ENCODE assay signal across 1 cellular context in the genomic region with DNA sequence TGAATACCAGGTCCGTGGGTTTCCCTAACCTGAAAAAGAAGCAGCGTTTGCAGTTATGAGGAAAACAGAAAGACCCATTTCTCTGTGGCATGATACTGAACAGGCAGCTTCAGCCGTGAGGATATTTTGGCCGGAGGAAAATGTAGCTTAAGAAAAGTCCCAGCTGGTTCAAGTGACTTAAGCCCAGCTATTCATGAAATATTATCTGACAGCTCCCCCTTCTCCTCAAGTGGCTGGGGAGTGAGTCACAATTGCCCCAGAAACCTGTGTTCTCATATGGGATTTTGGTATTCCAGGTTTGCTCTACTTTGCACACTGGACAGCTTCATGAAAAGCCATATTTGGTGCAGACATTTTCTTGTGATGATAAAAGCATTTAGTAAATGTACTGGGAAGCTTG.
TF ChIP-seq lines count a peak whose summit lies in the region.

No MANE protein-coding gene starts in this region.

TF ChIP-seq in IMR-90, 13 proteins besides CTCF, POLR2A, EP300 and RAD21:
- no peak for TF ChIP-seq SMC3 (IDR thresholded peaks at IDR 0.05; ENCODE audit: low read depth, low read length)
- TF ChIP-seq RFX5 (IDR thresholded peaks at IDR 0.05; ENCODE audit: low read depth, low read length) = no peak
- no peak for TF ChIP-seq BHLHE40 (IDR thresholded peaks at IDR 0.05; ENCODE audit: low read depth, low read length)
- TF ChIP-seq, protein P1, sequence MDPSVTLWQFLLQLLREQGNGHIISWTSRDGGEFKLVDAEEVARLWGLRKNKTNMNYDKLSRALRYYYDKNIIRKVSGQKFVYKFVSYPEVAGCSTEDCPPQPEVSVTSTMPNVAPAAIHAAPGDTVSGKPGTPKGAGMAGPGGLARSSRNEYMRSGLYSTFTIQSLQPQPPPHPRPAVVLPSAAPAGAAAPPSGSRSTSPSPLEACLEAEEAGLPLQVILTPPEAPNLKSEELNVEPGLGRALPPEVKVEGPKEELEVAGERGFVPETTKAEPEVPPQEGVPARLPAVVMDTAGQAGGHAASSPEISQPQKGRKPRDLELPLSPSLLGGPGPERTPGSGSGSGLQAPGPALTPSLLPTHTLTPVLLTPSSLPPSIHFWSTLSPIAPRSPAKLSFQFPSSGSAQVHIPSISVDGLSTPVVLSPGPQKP (IDR thresholded peaks at IDR 0.05; ENCODE audit: borderline replicate concordance, low read depth, low read length) = no peak
- TF ChIP-seq MXI1 (IDR thresholded peaks at IDR 0.05; ENCODE audit: borderline replicate concordance, low read depth, low read length) = no peak
- TF ChIP-seq RCOR1 (IDR thresholded peaks at IDR 0.05; ENCODE audit: insufficient replicate concordance, low read length) = no peak
- no peak for TF ChIP-seq CHD1 (IDR thresholded peaks at IDR 0.05; ENCODE audit: low read depth, low read length)
